In genomic region chr18:74065366-74065765, GRCh38 we compare ENCODE assay signal across 13 cellular contexts.
"Had no signal": no experiment of that assay in that cellular context is flagged by ENCODE, and none has a peak within 500 bp of the region (broad histone marks: within the 10 kb centered on the region; RNA-seq: fewer than 3 reads in every experiment).

No MANE protein-coding gene starts in this region.

- H3K27ac Mint-ChIP-seq: endodermal cell, neural progenitor cell had no signal

- H3K36me3 Mint-ChIP-seq: neural progenitor cell had no signal

- H3K79me2 ChIP-seq: hepatocyte, parathyroid adenoma had no signal

- H3K9me3 ChIP-seq: thoracic aorta had no signal

- H3K36me3 ChIP-seq: neural progenitor cell, thoracic aorta had no signal

- H3K4me3 ChIP-seq: hepatocyte, neural progenitor cell, thoracic aorta had no signal

- H3K27me3 ChIP-seq: hepatocyte, neural progenitor cell had no signal

- H3K27ac ChIP-seq: hepatocyte, neural progenitor cell, parathyroid adenoma, thoracic aorta had no signal

- H3K4me3 Mint-ChIP-seq: endodermal cell, neural progenitor cell had no signal

- H3K4me1 ChIP-seq: parathyroid adenoma had no signal

- ATAC-seq: left ventricle myocardium superior had no signal

- H3K4me1 Mint-ChIP-seq: endodermal cell, neural progenitor cell had no signal

- H3K4me2 ChIP-seq: hepatocyte, neural progenitor cell had no signal

- DNase-seq: activated gamma-delta T cell treated with Interleukin-2 at 50 U/mL for 16 hours; cerebellar nuclear complex; dermis blood vessel endothelial cell; endodermal cell; erythroblast; kidney; left ventricle myocardium superior; stimulated activated CD4-positive, alpha-beta T cell treated with anti-CD3 and anti-CD28 coated beads, Interleukin-2, amount 100 ng/mL, for 48 hours; stimulated activated naive CD4-positive, alpha-beta T cell treated with Interleukin-2 at 50 U/mL for 16 hours had no signal

- H3K9me3 Mint-ChIP-seq: endodermal cell, neural progenitor cell had no signal
